ENCODE assay signal across 15 cellular contexts in genomic region chr13:40161931-40162330, GRCh38.
DNase-seq lines count a peak whose midpoint lies in the region; ATAC-seq and TF ChIP-seq lines count a peak whose summit lies in the region.
"Had no signal": no experiment of that assay in that cellular context is flagged by ENCODE, and none has a peak within 500 bp of the region (broad histone marks: within the 10 kb centered on the region; RNA-seq: fewer than 3 reads in every experiment).

No MANE protein-coding gene starts in this region.

- no peaks in the 10 kb centered on the region for H3K9me3 ChIP-seq in left ventricle myocardium inferior (replicated peaks)

- no peaks in the 10 kb centered on the region for H3K36me3 ChIP-seq in left ventricle myocardium inferior

- no peak for TF ChIP-seq CTCF in left ventricle myocardium inferior (IDR thresholded peaks at IDR 0.05; ENCODE audit: borderline replicate concordance)

- intact Hi-C loops in Right ventricle myocardium inferior (cut with DNase I) = no loop called here
- intact Hi-C loops in left ventricle myocardium inferior (cut with micrococcal nuclease) = no loop called here

- H3K4me1 ChIP-seq in left ventricle myocardium inferior = peaks cover 4% of the 10 kb centered on the region

- H3K27me3 ChIP-seq in left ventricle myocardium inferior (ENCODE audit: low read depth) = no peaks in the 10 kb centered on the region

- no peak overlapping the region for H3K4me3 Mint-ChIP-seq in stimulated activated effector memory CD8-positive, alpha-beta T cell treated with anti-CD3 and anti-CD28 coated beads, Interleukin-12 subunit alpha, Interleukin-12 subunit beta, amount 100 ng/mL, for 72 hours

- H3K9me3 Mint-ChIP-seq in stimulated activated effector memory CD8-positive, alpha-beta T cell treated with anti-CD3 and anti-CD28 coated beads, Interleukin-12 subunit alpha, Interleukin-12 subunit beta, amount 100 ng/mL, for 72 hours = no peaks in the 10 kb centered on the region

- no peaks in the 10 kb centered on the region for H3K36me3 Mint-ChIP-seq in stimulated activated effector memory CD8-positive, alpha-beta T cell treated with anti-CD3 and anti-CD28 coated beads, Interleukin-12 subunit alpha, Interleukin-12 subunit beta, amount 100 ng/mL, for 72 hours

- H3K4me3 ChIP-seq in left ventricle myocardium inferior = no peak overlapping the region

- no peak for DNase-seq in Right ventricle myocardium inferior (ENCODE audit: missing footprints)
- no peak for DNase-seq in left ventricle myocardium inferior
- DNase-seq in NCI-H2171 (lab: John Stamatoyannopoulos, UW) = peak; percentile 61
- DNase-seq in left kidney (ENCODE audit: low read depth, low spot score) = peak; percentile 92
- no peak for DNase-seq in stimulated activated effector memory CD8-positive, alpha-beta T cell treated with anti-CD3 and anti-CD28 coated beads, Interleukin-12 subunit alpha, Interleukin-12 subunit beta, amount 100 ng/mL, for 72 hours (ENCODE audit: low spot score in 2 of 2)
- no peak for DNase-seq in Kasumi-1 (lab: John Stamatoyannopoulos, UW)
- DNase-seq: C1 segment of cervical spinal cord; KBM-7; NCI-H1417 treated with DMSO at 0.1 percent for 48 hours; NCI-H2081; NCI-H345; NK-92 treated with Interleukin-12 subunit alpha and Interleukin-12 subunit beta, amount 100 ng/mL, for 24 hours; OCI-M1 had no signal

- ATAC-seq in Right ventricle myocardium inferior (peak; percentile 52), GM21447 (IDR thresholded peaks at IDR 0.05; ENCODE audit: unreplicated experiment) (no peak), HG02763 (IDR thresholded peaks at IDR 0.05; ENCODE audit: unreplicated experiment) (no peak)
- no peak for ATAC-seq in stimulated activated effector memory CD8-positive, alpha-beta T cell treated with anti-CD3 and anti-CD28 coated beads, Interleukin-12 subunit alpha, Interleukin-12 subunit beta, amount 100 ng/mL, for 72 hours

- H3K27ac ChIP-seq in left ventricle myocardium inferior (replicated peaks) = no peak overlapping the region

- H3K27ac Mint-ChIP-seq in stimulated activated effector memory CD8-positive, alpha-beta T cell treated with anti-CD3 and anti-CD28 coated beads, Interleukin-12 subunit alpha, Interleukin-12 subunit beta, amount 100 ng/mL, for 72 hours = peak overlapping the region; percentile 57

- H3K4me1 Mint-ChIP-seq in stimulated activated effector memory CD8-positive, alpha-beta T cell treated with anti-CD3 and anti-CD28 coated beads, Interleukin-12 subunit alpha, Interleukin-12 subunit beta, amount 100 ng/mL, for 72 hours = peaks cover 5% of the 10 kb centered on the region

Comparison
In these comparisons a context has a peak if more than half of its experiments do, and no peak if none do; other contexts are left out.
1. DNase-seq: peak in NCI-H2171 (single experiment) and left kidney (single experiment); none in Right ventricle myocardium inferior (single experiment), left ventricle myocardium inferior (single experiment), stimulated activated effector memory CD8-positive, alpha-beta T cell treated with anti-CD3 and anti-CD28 coated beads, Interleukin-12 subunit alpha, Interleukin-12 subunit beta, amount 100 ng/mL, for 72 hours (0 of 2) and Kasumi-1 (0 of 2).